In the genomic region with DNA sequence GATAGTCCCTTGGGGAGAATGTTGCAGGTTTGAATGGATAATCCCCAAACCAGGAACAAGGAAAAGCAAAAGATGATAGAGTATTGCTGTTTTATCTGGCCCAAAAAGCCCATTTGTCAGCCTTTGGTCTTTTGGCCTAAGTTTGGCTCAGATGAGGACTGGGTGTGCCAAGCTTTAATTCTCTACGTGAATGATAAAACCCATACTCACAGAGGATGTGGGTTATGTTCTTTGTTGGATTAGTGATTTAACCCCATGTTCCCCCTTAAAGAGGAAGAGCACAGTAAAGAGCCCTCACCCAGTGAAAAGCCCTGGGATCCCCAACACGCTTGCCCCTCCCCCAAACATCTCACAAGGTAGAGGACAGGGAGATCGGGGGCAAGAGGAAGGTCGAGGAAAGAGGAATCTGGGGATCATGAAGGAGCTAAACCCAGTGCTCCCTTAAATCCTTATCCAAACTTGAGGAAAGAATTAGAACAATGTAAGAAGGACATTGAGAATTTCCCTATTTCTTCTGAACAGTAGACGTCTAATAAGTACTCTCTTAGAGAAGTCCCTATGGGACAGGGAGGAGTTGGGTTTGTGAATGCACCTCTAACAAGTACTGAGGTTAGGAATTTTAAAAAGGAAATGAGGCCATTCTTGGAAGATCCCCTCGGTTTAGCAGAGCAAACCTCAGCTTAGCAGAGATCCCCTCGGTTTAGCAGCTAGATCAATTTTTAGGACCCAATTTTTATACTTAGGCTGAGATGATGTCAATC, we compare ENCODE assay signal across 19 cellular contexts.
DNase-seq lines count a peak whose midpoint lies in the region; ATAC-seq, FAIRE-seq and TF ChIP-seq lines count a peak whose summit lies in the region.
"Had no signal": no experiment of that assay in that cellular context is flagged by ENCODE, and none has a peak within 500 bp of the region (broad histone marks: within the 10 kb centered on the region; RNA-seq: fewer than 3 reads in every experiment).

No MANE protein-coding gene starts in this region.

- no peak overlapping the region for H2AK5ac ChIP-seq in H9 (ENCODE audit: insufficient read length, low read length)

- H3K27me3 Mint-ChIP-seq in H9 (ENCODE audit: low read depth): no peaks in the 10 kb centered on the region
- H3K27me3 Mint-ChIP-seq in progenitor cell of endocrine pancreas: no peaks in the 10 kb centered on the region
- no peaks in the 10 kb centered on the region for H3K27me3 Mint-ChIP-seq in Caco-2 (ENCODE audit: insufficient read depth, unreplicated experiment)
- H3K27me3 Mint-ChIP-seq: T-cell had no signal

- H3T11ph ChIP-seq in H9 (ENCODE audit: low read length): no peak overlapping the region

- no peaks in the 10 kb centered on the region for H3K79me2 ChIP-seq in H9 (ENCODE audit: insufficient read depth, low read length)

- CTCF ChIA-PET in Caco-2 (lab: Charles Lee): no interaction called here

- H4K20me1 ChIP-seq in H9 (ENCODE audit: control insufficient read depth, insufficient read depth, insufficient read length): no peaks in the 10 kb centered on the region

- no peaks in the 10 kb centered on the region for H3K9me3 Mint-ChIP-seq in H9
- no peaks in the 10 kb centered on the region for H3K9me3 Mint-ChIP-seq in progenitor cell of endocrine pancreas (ENCODE audit: low read depth)
- H3K9me3 Mint-ChIP-seq in Caco-2 (ENCODE audit: unreplicated experiment): no peaks in the 10 kb centered on the region
- H3K9me3 Mint-ChIP-seq: T-cell had no signal

- H3K9ac ChIP-seq in H9 (ENCODE audit: extremely low read depth, insufficient read length, low read length): no peak overlapping the region

- no peak overlapping the region for H2AFZ ChIP-seq in H9 (ENCODE audit: low read length)

- no peak overlapping the region for H2BK5ac ChIP-seq in H9 (ENCODE audit: insufficient read length, low read length)

- H2BK15ac ChIP-seq in H9 (ENCODE audit: low read depth, low read length): no peak overlapping the region

- H3K36me3 Mint-ChIP-seq in H9 (ENCODE audit: insufficient read depth in 1 of 3, low read depth in 3 of 3): peaks cover 0 to 3% (median 0%) of the 10 kb centered on the region in 3 experiments; a peak in 1 of 7 replicates
- H3K36me3 Mint-ChIP-seq in progenitor cell of endocrine pancreas (ENCODE audit: insufficient read depth): peaks cover 4% of the 10 kb centered on the region
- no peaks in the 10 kb centered on the region for H3K36me3 Mint-ChIP-seq in Caco-2 (ENCODE audit: insufficient read depth, unreplicated experiment)

- H3K79me1 ChIP-seq in H9 (ENCODE audit: insufficient read depth, low read depth, low read length, poor library complexity, severe bottlenecking): no peaks in the 10 kb centered on the region

- DNase-seq in H9: no peak
- peak; percentile 69 for DNase-seq in astrocyte of the spinal cord (ENCODE audit: low read depth, low spot score)
- DNase-seq in left ventricle myocardium superior: no peak
- no peak for DNase-seq in progenitor cell of endocrine pancreas (ENCODE audit: low spot score, unreplicated experiment)
- no peak for DNase-seq in stimulated activated CD8-positive, alpha-beta memory T cell treated with anti-CD3 and anti-CD28 coated beads, Interleukin-4, amount 100 ng/mL, for 48 hours
- DNase-seq in HTR-8/SVneo (ENCODE audit: insufficient read length, low spot score): no peak
- DNase-seq in Caco-2: no peak
- no peak for DNase-seq in dorsolateral prefrontal cortex
- DNase-seq: activated CD4-positive, alpha-beta T cell treated with anti-CD3 and anti-CD28 coated beads, Interleukin-2, amount 50 U/mL, for 48 hours; activated naive CD4-positive, alpha-beta T cell treated with anti-CD3 and anti-CD28 coated beads, Interleukin-2, amount 50 U/mL, for 16 hours; central memory CD4-positive, alpha-beta T cell; effector CD4-positive, alpha-beta T cell; esophagus squamous epithelium; hypothalamus; NCI-H1105; NCI-H526 treated with DMSO at 0.1 percent for 48 hours; T-cell; WERI-Rb-1 had no signal

- no peak overlapping the region for H2BK12ac ChIP-seq in H9 (ENCODE audit: insufficient read length, low read depth, low read length)

- H3K23me2 ChIP-seq in H9 (ENCODE audit: insufficient read length, low read depth, low read length, poor library complexity, severe bottlenecking): no peaks in the 10 kb centered on the region

- POLR2A ChIA-PET in Caco-2 (lab: Charles Lee): no interaction called here

- WGBS in H9 (ENCODE audit: extremely low coverage, insufficient read length, low lambda C conversion rate): no CpG with 5 or more reads among the region's 7 CpGs

- TF ChIP-seq CTCF in H9 (conservative IDR thresholded peaks at IDR 0.05): no peak
- no peak for TF ChIP-seq CTCF in astrocyte of the spinal cord (IDR thresholded peaks at IDR 0.05; ENCODE audit: low read depth, low read length)
- no peak for TF ChIP-seq CTCF in progenitor cell of endocrine pancreas (IDR thresholded peaks at IDR 0.05; ENCODE audit: unreplicated experiment)
- TF ChIP-seq CTCF in Caco-2 (IDR thresholded peaks at IDR 0.05; ENCODE audit: insufficient read depth in 1 of 2, low read depth in 1 of 2, low read length in 1 of 2, severe bottlenecking in 1 of 2, unreplicated experiment in 1 of 2): no peak
- TF ChIP-seq CTCF in dorsolateral prefrontal cortex (IDR thresholded peaks at IDR 0.05 in 54 of 56, conservative IDR thresholded peaks at IDR 0.05 in 2 of 56; ENCODE audit: low read depth in 1 of 56, partially characterized antibody in 56 of 56): no peak

- H3K9me3 ChIP-seq in H9 (ENCODE audit: control insufficient read depth, low read depth, low read length): no peaks in the 10 kb centered on the region
- no peaks in the 10 kb centered on the region for H3K9me3 ChIP-seq in Caco-2
- H3K9me3 ChIP-seq: esophagus squamous epithelium had no signal

- H4K91ac ChIP-seq in H9 (ENCODE audit: insufficient read length, low read depth, low read length): no peak overlapping the region

- no peak overlapping the region for H4K5ac ChIP-seq in H9 (ENCODE audit: insufficient read length, low read depth, low read length)

- no peak overlapping the region for H3K23ac ChIP-seq in H9 (ENCODE audit: insufficient read length, low read depth, low read length)

- no peak overlapping the region for H3K4me2 ChIP-seq in H9 (ENCODE audit: insufficient read depth, insufficient read length, low read length)

- H3K27ac Mint-ChIP-seq in H9 (peak overlapping the region; percentile 54 to 93 (median 75); a peak in 6 of 7 replicates), progenitor cell of endocrine pancreas (peak overlapping the region; percentile 5), Caco-2 (ENCODE audit: unreplicated experiment) (no peak overlapping the region)
- H3K27ac Mint-ChIP-seq: T-cell had no signal

- H2BK20ac ChIP-seq in H9 (ENCODE audit: low read depth, low read length, poor library complexity, severe bottlenecking): no peak overlapping the region

- H4K8ac ChIP-seq in H9 (replicated peaks; ENCODE audit: insufficient read length, low read depth, low read length): no peak overlapping the region

- no peak overlapping the region for H3K18ac ChIP-seq in H9 (ENCODE audit: insufficient read length, low read depth, low read length)

- BruUV-seq in Caco-2 (replicated peaks; lab: Mats Ljungman, UMichigan): no TSS peak

- H3K4me1 ChIP-seq in H9 (ENCODE audit: insufficient read depth, low read length) (peaks cover 6% of the 10 kb centered on the region; the same call in 1 of the 2 replicates), Caco-2 (peaks cover 7% of the 10 kb centered on the region; the same call in 1 of the 2 replicates)

- H2BK120ac ChIP-seq in H9 (ENCODE audit: low read depth, low read length, poor library complexity, severe bottlenecking): no peak overlapping the region

- FAIRE-seq in HTR-8/SVneo (lab: Jason Lieb, UNC): no peak
- FAIRE-seq: H54 had no signal

- in situ Hi-C loops in astrocyte of the spinal cord (cut with HindIII; ENCODE audit: low sequenced_read_pairs): no loop called here

- H3K4me3 ChIP-seq in astrocyte of the spinal cord (ENCODE audit: low read depth, low read length): no peak overlapping the region
- no peak overlapping the region for H3K4me3 ChIP-seq in Caco-2 (ENCODE audit: low read depth, low read length)
- no peak overlapping the region for H3K4me3 ChIP-seq in dorsolateral prefrontal cortex
- H3K4me3 ChIP-seq: esophagus squamous epithelium had no signal

- ATAC-seq in left ventricle myocardium superior: peak; percentile 54

- no peak overlapping the region for H3K27ac ChIP-seq in H9 (ENCODE audit: insufficient read length, low read depth, low read length)
- H3K27ac ChIP-seq in dorsolateral prefrontal cortex: no peak overlapping the region
- H3K27ac ChIP-seq: WERI-Rb-1 had no signal

- no peak overlapping the region for H3K56ac ChIP-seq in H9 (ENCODE audit: insufficient read length, low read depth, low read length)

- H3K4me3 Mint-ChIP-seq in H9: peak overlapping the region in 1 of 2 experiments; percentile 6; a peak in 2 of 5 replicates
- H3K4me3 Mint-ChIP-seq in progenitor cell of endocrine pancreas (ENCODE audit: low read depth): no peak overlapping the region
- H3K4me3 Mint-ChIP-seq in Caco-2 (ENCODE audit: unreplicated experiment): no peak overlapping the region

- intact Hi-C loops in left ventricle myocardium superior (cut with micrococcal nuclease) (no loop called here), Caco-2 (cut with micrococcal nuclease; ENCODE audit: unreplicated experiment) (no loop called here), dorsolateral prefrontal cortex (cut with DNase I) (no loop called here)

- H3K27me3 ChIP-seq in H9 (ENCODE audit: insufficient read depth, low read length) (no peaks in the 10 kb centered on the region), Caco-2 (replicated peaks; ENCODE audit: control insufficient read depth, insufficient read depth, low read length) (no peaks in the 10 kb centered on the region), dorsolateral prefrontal cortex (no peaks in the 10 kb centered on the region)
- H3K27me3 ChIP-seq: esophagus squamous epithelium had no signal

- H3K4ac ChIP-seq in H9 (ENCODE audit: low read depth, low read length): no peak overlapping the region

- H3K14ac ChIP-seq in H9 (ENCODE audit: insufficient read depth, low read length): no peak overlapping the region

- H3K4me1 Mint-ChIP-seq in H9: peaks cover 34 to 37% of the 10 kb centered on the region in 2 experiments
- peaks cover 6% of the 10 kb centered on the region for H3K4me1 Mint-ChIP-seq in progenitor cell of endocrine pancreas (ENCODE audit: low read depth)
- H3K4me1 Mint-ChIP-seq in Caco-2 (ENCODE audit: low read depth, unreplicated experiment): no peaks in the 10 kb centered on the region

- no peaks in the 10 kb centered on the region; the same call in 1 of the 2 replicates for H3K36me3 ChIP-seq in Caco-2 (ENCODE audit: control insufficient read depth, insufficient read depth, low read length)
- H3K36me3 ChIP-seq: WERI-Rb-1 had no signal
